Comparison of ENCODE assay signal across 9 cellular contexts in the genomic region with DNA sequence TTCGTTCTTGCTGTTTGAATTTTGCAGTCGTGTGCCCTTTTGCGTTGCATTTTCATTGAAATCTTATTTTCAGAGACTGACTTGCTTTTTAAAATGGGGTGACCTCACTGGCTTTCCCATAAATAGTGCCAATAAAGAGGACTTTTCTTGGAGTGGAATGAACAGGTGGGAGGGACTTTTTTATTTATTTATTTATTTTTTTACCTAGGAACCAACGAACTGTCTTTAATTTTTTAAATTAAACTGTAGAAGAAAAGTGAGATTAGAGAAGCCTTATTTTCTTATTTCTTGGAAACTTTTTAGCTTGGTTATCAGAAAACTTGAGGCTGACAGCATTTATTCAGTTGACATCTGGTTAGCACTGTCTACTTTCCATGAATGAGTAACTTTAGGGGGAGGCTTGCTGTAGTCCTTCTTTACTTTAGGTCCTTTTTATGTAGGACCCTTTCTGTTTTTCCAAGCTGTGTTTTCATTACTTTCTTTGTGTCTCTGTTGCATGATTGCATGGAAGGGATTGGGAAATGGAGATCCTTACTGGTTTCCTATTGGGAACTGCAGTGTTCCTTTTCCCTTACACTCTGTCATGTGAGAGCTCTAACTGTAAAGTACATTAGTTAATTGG. TPM values are rescaled to one million over a fixed set of nuclear protein-coding genes. Genes with fewer than 3 reads are reported as not detected.
DNase-seq lines count a peak whose midpoint lies in the region; ATAC-seq and TF ChIP-seq lines count a peak whose summit lies in the region.
"Had no signal": no experiment of that assay in that cellular context is flagged by ENCODE, and none has a peak within 500 bp of the region (broad histone marks: within the 10 kb centered on the region; RNA-seq: fewer than 3 reads in every experiment).

No MANE protein-coding gene starts in this region.

- TF ChIP-seq POLR2A in testis (IDR thresholded peaks at IDR 0.05), result no peak

- H3K27ac Mint-ChIP-seq in activated CD4-positive, alpha-beta T cell treated with anti-CD3 and anti-CD28 coated beads for 36 hours, result peak overlapping the region; percentile 89
- H3K27ac Mint-ChIP-seq in activated naive CD4-positive, alpha-beta T cell treated with anti-CD3 and anti-CD28 coated beads, Interleukin-2, amount 50 U/mL, for 72 hours, result peak overlapping the region; percentile 88 to 98

- ATAC-seq in activated CD4-positive, alpha-beta T cell treated with anti-CD3 and anti-CD28 coated beads for 36 hours, result no peak
- ATAC-seq in activated naive CD4-positive, alpha-beta T cell treated with anti-CD3 and anti-CD28 coated beads, Interleukin-2, amount 50 U/mL, for 72 hours, result peak in 1 of 2 donors; percentile 27
- ATAC-seq in GM21367 (IDR thresholded peaks at IDR 0.05; ENCODE audit: unreplicated experiment) (no peak), HG03520 (IDR thresholded peaks at IDR 0.05; ENCODE audit: unreplicated experiment) (no peak)

- no peak for DNase-seq in activated CD4-positive, alpha-beta T cell treated with anti-CD3 and anti-CD28 coated beads for 36 hours
- no peak for DNase-seq in activated CD4-positive, alpha-beta T cell treated with anti-CD3 and anti-CD28 coated beads for 1 hour
- no peak for DNase-seq in activated naive CD4-positive, alpha-beta T cell treated with anti-CD3 and anti-CD28 coated beads, Interleukin-2, amount 50 U/mL, for 72 hours (ENCODE audit: low spot score in 2 of 2)
- DNase-seq in kidney epithelial cell (ENCODE audit: low read depth) (no peak), testis (no peak), GM10266 (ENCODE audit: extremely low spot score) (no peak)
- DNase-seq: DMS79 treated with DMSO at 0.1 percent for 48 hours had no signal

- H3K27me3 Mint-ChIP-seq in activated CD4-positive, alpha-beta T cell treated with anti-CD3 and anti-CD28 coated beads for 36 hours, result no peaks in the 10 kb centered on the region

- intact Hi-C loops in activated CD4-positive, alpha-beta T cell treated with anti-CD3 and anti-CD28 coated beads for 36 hours (cut with DNase I, micrococcal nuclease), result loop anchor here (2.0 to 5.0 kb wide), 7 partner anchors 30 to 958 kb away; a partner anchor contains a TSS
- intact Hi-C loops in testis (cut with DNase I; ENCODE audit: low total_unique reads), result no loop called here

- H3K36me3 Mint-ChIP-seq in activated CD4-positive, alpha-beta T cell treated with anti-CD3 and anti-CD28 coated beads for 36 hours (ENCODE audit: low read depth), result peaks cover 6% of the 10 kb centered on the region
- peaks cover 7 to 12% of the 10 kb centered on the region in 2 donors for H3K36me3 Mint-ChIP-seq in activated naive CD4-positive, alpha-beta T cell treated with anti-CD3 and anti-CD28 coated beads, Interleukin-2, amount 50 U/mL, for 72 hours

- WGBS in testis, 2 donors, result 3 to 6% methylated on average over 4 of the region's 4 CpGs

- H3K27me3 ChIP-seq in kidney epithelial cell (ENCODE audit: control insufficient read depth, insufficient read depth, low read length) (peaks cover 2% of the 10 kb centered on the region), testis (no peaks in the 10 kb centered on the region)

- CTCF ChIA-PET in activated CD4-positive, alpha-beta T cell treated with anti-CD3 and anti-CD28 coated beads for 36 hours (lab: Charles Lee), result interaction anchor here (0.6 to 1.3 kb wide), 2 partner anchors 21 to 31 kb away, joined by 3 to 4 read pairs; no protein-coding TSS in a partner anchor

- peaks cover 7% of the 10 kb centered on the region for H3K4me1 ChIP-seq in testis

- H3K4me1 Mint-ChIP-seq in activated CD4-positive, alpha-beta T cell treated with anti-CD3 and anti-CD28 coated beads for 36 hours, result peaks cover 40% of the 10 kb centered on the region

- POLR2A ChIA-PET in activated CD4-positive, alpha-beta T cell treated with anti-CD3 and anti-CD28 coated beads for 36 hours (lab: Charles Lee), result no interaction called here

- no peaks in the 10 kb centered on the region for H3K9me3 ChIP-seq in testis

- peak overlapping the region; percentile 95 for H3K4me3 Mint-ChIP-seq in activated CD4-positive, alpha-beta T cell treated with anti-CD3 and anti-CD28 coated beads for 36 hours

- H3K36me3 ChIP-seq in kidney epithelial cell (ENCODE audit: control insufficient read depth, insufficient read depth, low read length), result no peaks in the 10 kb centered on the region
- no peaks in the 10 kb centered on the region for H3K36me3 ChIP-seq in testis (ENCODE audit: low read depth, missing control alignments)

- TF ChIP-seq CTCF in kidney epithelial cell (IDR thresholded peaks at IDR 0.05; ENCODE audit: insufficient read depth, low read length, poor library complexity, severe bottlenecking) (no peak), testis (IDR thresholded peaks at IDR 0.05) (no peak), GM10266 (IDR thresholded peaks at IDR 0.05; ENCODE audit: control insufficient read depth, insufficient read depth, low read depth, missing control alignments) (no peak)

- H3K4me3 ChIP-seq in kidney epithelial cell (ENCODE audit: low read depth, low read length), result peak overlapping the region; percentile 76
- H3K4me3 ChIP-seq in testis, result peak overlapping the region; percentile 65 to 78

- peak overlapping the region; percentile 66 to 67 for H3K27ac ChIP-seq in testis

- H3K9me3 Mint-ChIP-seq in activated CD4-positive, alpha-beta T cell treated with anti-CD3 and anti-CD28 coated beads for 36 hours (ENCODE audit: low read depth), result no peaks in the 10 kb centered on the region
- no peaks in the 10 kb centered on the region for H3K9me3 Mint-ChIP-seq in activated naive CD4-positive, alpha-beta T cell treated with anti-CD3 and anti-CD28 coated beads, Interleukin-2, amount 50 U/mL, for 72 hours

RNA-seq across cellular contexts. Expression of a gene that starts 1.7 kb away (rescaled TPM):
- total RNA-seq in activated CD4-positive, alpha-beta T cell treated with anti-CD3 and anti-CD28 coated beads for 36 hours, result 10 to 100 TPM; 26.7 to 39.8 TPM
- 10 to 100 TPM; 12.1 to 41.2 TPM for total RNA-seq in activated naive CD4-positive, alpha-beta T cell treated with anti-CD3 and anti-CD28 coated beads, Interleukin-2, amount 50 U/mL, for 72 hours
- total RNA-seq in kidney epithelial cell, result 17.1 TPM in 2 replicates
- total RNA-seq in testis, result 100 to 1,000 TPM; 114 to 149 TPM
- polyA plus RNA-seq in testis (ENCODE audit: insufficient read depth, low read depth, low replicate concordance), result 73.1 TPM
